ENCODE assay signal across 30 cellular contexts in genomic region chrX:70293621-70294020, GRCh38. TPM values are rescaled to one million over a fixed set of nuclear protein-coding genes. Genes with fewer than 3 reads are reported as not detected.
A peak's percentile ranks its signal among the peaks of the same experiment; 100 is the strongest.
DNase-seq lines count a peak whose midpoint lies in the region; TF ChIP-seq lines count a peak whose summit lies in the region.
"Had no signal": no experiment of that assay in that cellular context is flagged by ENCODE, and none has a peak within 500 bp of the region (broad histone marks: within the 10 kb centered on the region; RNA-seq: fewer than 3 reads in every experiment).

No MANE protein-coding gene starts in this region.

- no peaks in the 10 kb centered on the region for H4K20me1 ChIP-seq in SU-DHL-6 (ENCODE audit: low read depth, low read length)

- peak overlapping the region; percentile 97; the same call in 1 of the 2 replicates for H3K4me3 ChIP-seq in ACC112 (ENCODE audit: low read depth, low read length)
- H3K4me3 ChIP-seq in SU-DHL-6 (ENCODE audit: insufficient read depth, low read length, poor library complexity, severe bottlenecking): no peak overlapping the region
- H3K4me3 ChIP-seq: Peyer's patch, SJCRH30, transverse colon had no signal

- H3K9ac ChIP-seq in SU-DHL-6 (ENCODE audit: low read length): no peak overlapping the region

- H3K27me3 ChIP-seq in ACC112 (ENCODE audit: insufficient read depth, low read length) (no peaks in the 10 kb centered on the region), SU-DHL-6 (ENCODE audit: low read length) (no peaks in the 10 kb centered on the region)
- H3K27me3 ChIP-seq: Peyer's patch, SJCRH30, transverse colon had no signal

- peaks cover 32% of the 10 kb centered on the region for H3K4me1 Mint-ChIP-seq in HFFc6 (ENCODE audit: low read depth)

- DNase-seq in HFFc6: no peak
- peak; percentile 18 for DNase-seq in fibroblast of peridontal ligament (ENCODE audit: extremely low read depth)
- no peak for DNase-seq in T-helper 9 cell
- DNase-seq in SW480 (ENCODE audit: low spot score): no peak
- no peak for DNase-seq in NCI-H1105 (lab: John Stamatoyannopoulos, UW)
- no peak for DNase-seq in NCI-H510A (lab: John Stamatoyannopoulos, UW)
- DNase-seq: ACHN; activated CD4-positive, CD25-positive, alpha-beta regulatory T cell; activated CD8-positive, alpha-beta memory T cell treated with anti-CD3 and anti-CD28 coated beads, Interleukin-2, amount 10 ng/mL, durations not matched to agents 7 days and 5 days; activated gamma-delta T cell treated with Interleukin-2 at 50 U/mL for 16 hours; activated naive CD8-positive, alpha-beta T cell treated with anti-CD3 and anti-CD28 coated beads, Interleukin-2, amount 10 ng/mL, durations not matched to agents 7 days and 5 days; activated T-cell treated with anti-CD3 and anti-CD28 coated beads, Interleukin-2, amount 50 U/mL, for 48 hours; CD8-positive, alpha-beta T cell; NCI-H1417; NCI-H2029 treated with DMSO at 0.1 percent for 48 hours; NCI-H526; Peyer's patch; SJCRH30; transverse colon had no signal

- H3K36me3 Mint-ChIP-seq in HFFc6 (ENCODE audit: low read depth): no peaks in the 10 kb centered on the region; the same call in 1 of the 2 replicates
- H3K36me3 Mint-ChIP-seq: stimulated activated memory B cell treated with anti-CD40 and anti-IgM and Interleukin-4, amounts not matched to agents 10 μg/mL and 1 μg/mL and 100 μg/mL, for 72 hours had no signal

- H3K27ac Mint-ChIP-seq in HFFc6: peak overlapping the region; percentile 51; the same call in 1 of the 2 replicates
- H3K27ac Mint-ChIP-seq: activated CD8-positive, alpha-beta memory T cell treated with anti-CD3 and anti-CD28 coated beads, Interleukin-2, amount 10 ng/mL, durations not matched to agents 7 days and 5 days; activated naive CD8-positive, alpha-beta T cell treated with anti-CD3 and anti-CD28 coated beads, Interleukin-2, amount 10 ng/mL, durations not matched to agents 7 days and 5 days; B cell; CD8-positive, alpha-beta T cell; nephron; stimulated activated memory B cell treated with anti-CD40 and anti-IgM and Interleukin-4, amounts not matched to agents 10 μg/mL and 1 μg/mL and 100 μg/mL, for 72 hours had no signal

- no peak for TF ChIP-seq CTCF in HFFc6 (IDR thresholded peaks at IDR 0.05)
- no peak for TF ChIP-seq CTCF in SU-DHL-6 (IDR thresholded peaks at IDR 0.05; ENCODE audit: insufficient read depth, low read length, poor library complexity, severe bottlenecking)

- H3K27ac ChIP-seq in ACC112 (ENCODE audit: low read depth, low read length): no peak overlapping the region
- H3K27ac ChIP-seq in SU-DHL-6 (ENCODE audit: low read depth, low read length): no peak overlapping the region
- H3K27ac ChIP-seq: Peyer's patch, SJCRH30, transverse colon had no signal

- peak overlapping the region; percentile 71 for H3K4me2 ChIP-seq in SU-DHL-6 (ENCODE audit: low read depth, low read length, poor library complexity, severe bottlenecking)

- peaks cover 72% of the 10 kb centered on the region for H3K79me2 ChIP-seq in ACC112 (ENCODE audit: control insufficient read depth, insufficient read depth, low read length, unreplicated experiment)
- peaks cover 47% of the 10 kb centered on the region for H3K79me2 ChIP-seq in SU-DHL-6 (ENCODE audit: insufficient read depth, low read length)

- H2AFZ ChIP-seq in ACC112 (ENCODE audit: low read length, unreplicated experiment) (no peak overlapping the region), SU-DHL-6 (ENCODE audit: low read depth, low read length, severe bottlenecking) (no peak overlapping the region)

- no peaks in the 10 kb centered on the region for H3K27me3 Mint-ChIP-seq in HFFc6 (ENCODE audit: insufficient read depth)
- H3K27me3 Mint-ChIP-seq: activated CD8-positive, alpha-beta memory T cell treated with anti-CD3 and anti-CD28 coated beads, Interleukin-2, amount 10 ng/mL, durations not matched to agents 7 days and 5 days; activated naive CD8-positive, alpha-beta T cell treated with anti-CD3 and anti-CD28 coated beads, Interleukin-2, amount 10 ng/mL, durations not matched to agents 7 days and 5 days; B cell; central memory CD8-positive, alpha-beta T cell; stimulated activated memory B cell treated with anti-CD40 and anti-IgM and Interleukin-4, amounts not matched to agents 10 μg/mL and 1 μg/mL and 100 μg/mL, for 72 hours had no signal

- no peaks in the 10 kb centered on the region for H3K9me3 ChIP-seq in SU-DHL-6 (ENCODE audit: insufficient read depth, low read length)
- H3K9me3 ChIP-seq: Peyer's patch, SJCRH30, transverse colon had no signal

- no peaks in the 10 kb centered on the region for H3F3A ChIP-seq in SU-DHL-6 (ENCODE audit: insufficient read depth)

- no peaks in the 10 kb centered on the region for H3K9me2 ChIP-seq in SU-DHL-6 (replicated peaks; ENCODE audit: insufficient read depth, low read length)

- peaks cover 22% of the 10 kb centered on the region for H3K4me1 ChIP-seq in ACC112 (ENCODE audit: control insufficient read depth, insufficient read depth, low read length, unreplicated experiment)
- H3K4me1 ChIP-seq: SJCRH30 had no signal

- H3K36me3 ChIP-seq in ACC112 (ENCODE audit: insufficient read depth, low read length) (no peaks in the 10 kb centered on the region), SU-DHL-6 (ENCODE audit: low read length) (0 out of 2 replicates have a peak, but pooled peaks cover 2% of the 10 kb centered on the region)
- H3K36me3 ChIP-seq: Peyer's patch, transverse colon had no signal

- peak overlapping the region; percentile 41; the same call in 1 of the 2 replicates for H3K4me3 Mint-ChIP-seq in HFFc6
- H3K4me3 Mint-ChIP-seq: activated CD8-positive, alpha-beta memory T cell treated with anti-CD3 and anti-CD28 coated beads, Interleukin-2, amount 10 ng/mL, durations not matched to agents 7 days and 5 days; B cell; CD8-positive, alpha-beta T cell; central memory CD8-positive, alpha-beta T cell; nephron; stimulated activated memory B cell treated with anti-CD40 and anti-IgM and Interleukin-4, amounts not matched to agents 10 μg/mL and 1 μg/mL and 100 μg/mL, for 72 hours had no signal

- H3K9me3 Mint-ChIP-seq in HFFc6: no peaks in the 10 kb centered on the region
- H3K9me3 Mint-ChIP-seq: activated naive CD8-positive, alpha-beta T cell treated with anti-CD3 and anti-CD28 coated beads, Interleukin-2, amount 10 ng/mL, durations not matched to agents 7 days and 5 days; CD8-positive, alpha-beta T cell; central memory CD8-positive, alpha-beta T cell; stimulated activated memory B cell treated with anti-CD40 and anti-IgM and Interleukin-4, amounts not matched to agents 10 μg/mL and 1 μg/mL and 100 μg/mL, for 72 hours had no signal

RNA-seq across cellular contexts. Expression of gene KIF4A, which starts 3.7 kb away (rescaled TPM):
- 10 to 100 TPM; 10.7 to 30.2 (median 25.8) TPM for total RNA-seq in HFFc6 (2021; fragmentation: NEBNext Ultra II Directional; extraction: Animal tissue kit (Norgen Biotek cat#: 25700))
- total RNA-seq: CD8-positive, alpha-beta T cell had no signal

RNA-seq across cellular contexts. Expression of gene PDZD11, which starts 3.9 kb away (rescaled TPM):
- 10 to 100 TPM; 72.7 to 89.5 (median 87.1) TPM for total RNA-seq in HFFc6 (2021; fragmentation: NEBNext Ultra II Directional; extraction: Animal tissue kit (Norgen Biotek cat#: 25700))

RNA-seq across cellular contexts. Expression of gene RAB41, which starts 11.6 kb away (rescaled TPM):
- total RNA-seq in HFFc6 (2021; fragmentation: NEBNext Ultra II Directional; extraction: Animal tissue kit (Norgen Biotek cat#: 25700)): not detected
- total RNA-seq: activated CD8-positive, alpha-beta memory T cell treated with anti-CD3 and anti-CD28 coated beads, Interleukin-2, amount 10 ng/mL, durations not matched to agents 7 days and 5 days; activated naive CD8-positive, alpha-beta T cell treated with anti-CD3 and anti-CD28 coated beads, Interleukin-2, amount 10 ng/mL, durations not matched to agents 7 days and 5 days; B cell; CD8-positive, alpha-beta T cell; dermis microvascular lymphatic vessel endothelial cell; osteocyte; Peyer's patch; SJCRH30; skeletal muscle tissue; subcutaneous adipose tissue; T-helper 1 cell treated with Interleukin-12 subunit alpha and Interleukin-12 subunit beta and Interleukin-4 antibody, amounts not matched to agents 30 ng/mL and 1 ng/mL, for 36 hours had no signal

RNA-seq across cellular contexts. Expression of gene ARR3, which starts 25.5 kb away (rescaled TPM):
- not detected for total RNA-seq in HFFc6 (2021; fragmentation: NEBNext Ultra II Directional; extraction: Animal tissue kit (Norgen Biotek cat#: 25700))
- total RNA-seq: activated CD8-positive, alpha-beta memory T cell treated with anti-CD3 and anti-CD28 coated beads, Interleukin-2, amount 10 ng/mL, durations not matched to agents 7 days and 5 days; activated naive CD8-positive, alpha-beta T cell treated with anti-CD3 and anti-CD28 coated beads, Interleukin-2, amount 10 ng/mL, durations not matched to agents 7 days and 5 days; B cell; CD8-positive, alpha-beta T cell; dermis microvascular lymphatic vessel endothelial cell; osteocyte; SJCRH30; skeletal muscle tissue; subcutaneous adipose tissue; T-helper 1 cell treated with Interleukin-12 subunit alpha and Interleukin-12 subunit beta and Interleukin-4 antibody, amounts not matched to agents 30 ng/mL and 1 ng/mL, for 36 hours had no signal

RNA-seq across cellular contexts. Expression of gene P2RY4, which starts 33.6 kb away (rescaled TPM):
- not detected for total RNA-seq in HFFc6 (2021; fragmentation: NEBNext Ultra II Directional; extraction: Animal tissue kit (Norgen Biotek cat#: 25700))
- total RNA-seq: CD8-positive, alpha-beta T cell; dermis microvascular lymphatic vessel endothelial cell; skeletal muscle tissue; T-helper 1 cell treated with Interleukin-12 subunit alpha and Interleukin-12 subunit beta and Interleukin-4 antibody, amounts not matched to agents 30 ng/mL and 1 ng/mL, for 36 hours had no signal
